8 cellular contexts compared by ENCODE assay signal in genomic region chr9:21560281-21560745, GRCh38.
DNase-seq lines count a peak whose midpoint lies in the region; ATAC-seq and TF ChIP-seq lines count a peak whose summit lies in the region.

No MANE protein-coding gene starts in this region.

- H3K9ac ChIP-seq in HCT116 (ENCODE audit: low read length) = peak overlapping the region; percentile 82
- no peak overlapping the region for H3K9ac ChIP-seq in MM.1S (ENCODE audit: low read length)

- H3K27me3 ChIP-seq in HCT116 (ENCODE audit: insufficient read depth, low read length) = no peaks in the 10 kb centered on the region
- peaks cover 13% of the 10 kb centered on the region for H3K27me3 ChIP-seq in hepatocyte
- no peaks in the 10 kb centered on the region for H3K27me3 ChIP-seq in MM.1S (replicated peaks; ENCODE audit: insufficient read depth, low read length)

- DNase-seq in HCT116 (ENCODE audit: low read depth, low spot score) (no peak), hepatocyte (ENCODE audit: low spot score) (no peak), MM.1S (no peak)
- no peak for DNase-seq in activated T-helper 1 cell treated with anti-CD3 and anti-CD28 coated beads, Interleukin-12 subunit alpha, Interleukin-12 subunit beta, Interleukin-2, Interleukin-4 antibody, amounts not matched to agents 30 ng/mL and 10 ng/mL and 1 ng/mL, durations not matched to agents 14 hours and 24 hours and 36 hours (ENCODE audit: low spot score)
- DNase-seq in activated effector memory CD4-positive, alpha-beta T cell treated with Interleukin-2 at 50 U/mL for 16 hours = no peak
- DNase-seq in stimulated activated CD4-positive, alpha-beta T cell treated with anti-CD3 and anti-CD28 coated beads, Interleukin-15, amount 100 ng/mL, for 24 hours = no peak
- no peak for DNase-seq in NK-92 treated with Interleukin-12 subunit alpha and Interleukin-12 subunit beta, amount 100 ng/mL, for 24 hours (lab: John Stamatoyannopoulos, UW)

- ATAC-seq in HCT116 = peak; percentile 35

- H3K4me3 Mint-ChIP-seq in activated T-helper 1 cell treated with anti-CD3 and anti-CD28 coated beads, Interleukin-12 subunit alpha, Interleukin-12 subunit beta, Interleukin-2, Interleukin-4 antibody, amounts not matched to agents 30 ng/mL and 10 ng/mL and 1 ng/mL, durations not matched to agents 14 hours and 24 hours and 36 hours = peak overlapping the region; percentile 85

- RAD21 ChIA-PET in HCT116 (lab: Charles Lee; ENCODE audit: low non-redundant PET in 1 of 2, low total read pairs in 2 of 2, uncharacterized antibody in 2 of 2, unreplicated experiment in 2 of 2) = no interaction called here

- H3F3A ChIP-seq in MM.1S (ENCODE audit: insufficient read depth, low read length) = no peaks in the 10 kb centered on the region

- no peaks in the 10 kb centered on the region for H3K9me3 ChIP-seq in HCT116 (ENCODE audit: control insufficient read depth in 1 of 2, insufficient read depth in 1 of 2, low read depth in 1 of 2, low read length in 2 of 2)
- H3K9me3 ChIP-seq in hepatocyte (ENCODE audit: low read depth) = no peaks in the 10 kb centered on the region
- no peaks in the 10 kb centered on the region for H3K9me3 ChIP-seq in MM.1S (replicated peaks; ENCODE audit: insufficient read depth, low read length)

- H3K36me3 ChIP-seq in HCT116 (ENCODE audit: control insufficient read depth in 1 of 2, insufficient read depth in 2 of 2, low read length in 2 of 2) (peaks cover 8 to 30% of the 10 kb centered on the region in 2 experiments; a peak in 3 of 4 replicates), hepatocyte (replicated peaks; ENCODE audit: insufficient read depth, low read depth) (no peaks in the 10 kb centered on the region), MM.1S (replicated peaks; ENCODE audit: insufficient read depth, low read length) (no peaks in the 10 kb centered on the region)

- TF ChIP-seq POLR2A in HCT116 (IDR thresholded peaks at IDR 0.05; ENCODE audit: borderline replicate concordance, extremely low read depth, insufficient read depth, insufficient read length) = no peak

- H3K79me2 ChIP-seq in HCT116 (ENCODE audit: insufficient read depth, low read length) (peaks cover 99% of the 10 kb centered on the region), hepatocyte (peaks cover 25% of the 10 kb centered on the region), MM.1S (ENCODE audit: low read length) (no peaks in the 10 kb centered on the region)

- H3K4me2 ChIP-seq in HCT116 (ENCODE audit: low read length) (peak overlapping the region; percentile 73), hepatocyte (peak overlapping the region; percentile 89), MM.1S (ENCODE audit: low read depth, low read length) (no peak overlapping the region)

- H2AFZ ChIP-seq in HCT116 (ENCODE audit: low read depth, low read length, poor library complexity, severe bottlenecking) = no peak overlapping the region
- H2AFZ ChIP-seq in hepatocyte = peak overlapping the region; percentile 95
- no peak overlapping the region for H2AFZ ChIP-seq in MM.1S (ENCODE audit: low read length)

- no peak for TF ChIP-seq RAD21 in HCT116 (IDR thresholded peaks at IDR 0.05; ENCODE audit: low read depth)

- BruUV-seq in HCT116 (replicated peaks; lab: Mats Ljungman, UMichigan) = TSS peak; percentile 91

- no peaks in the 10 kb centered on the region for H3K36me3 Mint-ChIP-seq in activated T-helper 1 cell treated with anti-CD3 and anti-CD28 coated beads, Interleukin-12 subunit alpha, Interleukin-12 subunit beta, Interleukin-2, Interleukin-4 antibody, amounts not matched to agents 30 ng/mL and 10 ng/mL and 1 ng/mL, durations not matched to agents 14 hours and 24 hours and 36 hours (ENCODE audit: low read depth)

- H3K4me1 Mint-ChIP-seq in activated T-helper 1 cell treated with anti-CD3 and anti-CD28 coated beads, Interleukin-12 subunit alpha, Interleukin-12 subunit beta, Interleukin-2, Interleukin-4 antibody, amounts not matched to agents 30 ng/mL and 10 ng/mL and 1 ng/mL, durations not matched to agents 14 hours and 24 hours and 36 hours (ENCODE audit: low read depth) = peaks cover 17% of the 10 kb centered on the region

- peaks cover 58% of the 10 kb centered on the region for H3K27me3 Mint-ChIP-seq in activated T-helper 1 cell treated with anti-CD3 and anti-CD28 coated beads, Interleukin-12 subunit alpha, Interleukin-12 subunit beta, Interleukin-2, Interleukin-4 antibody, amounts not matched to agents 30 ng/mL and 10 ng/mL and 1 ng/mL, durations not matched to agents 14 hours and 24 hours and 36 hours (ENCODE audit: insufficient read depth)

- POLR2A ChIA-PET in HCT116 (lab: Charles Lee) = interaction anchor here (1.5 to 3.9 kb wide), 15 partner anchors 8 to 227 kb away, joined by 4 to 64 read pairs (median 19); no protein-coding TSS in a partner anchor

- H3K27ac ChIP-seq in HCT116 (ENCODE audit: low read depth, low read length) = peak overlapping the region; percentile 99
- H3K27ac ChIP-seq in hepatocyte = peak overlapping the region; percentile 81
- H3K27ac ChIP-seq in skin epidermis = peak overlapping the region in 13 of 21 experiments; percentile 34 to 94 (median 77)
- H3K27ac ChIP-seq in MM.1S (ENCODE audit: low read length) = no peak overlapping the region

- H3K4me3 ChIP-seq in HCT116 (replicated peaks in 1 of 2; ENCODE audit: low read depth in 1 of 2, low read length in 2 of 2) (peak overlapping the region; percentile 52 to 72), hepatocyte (peak overlapping the region; percentile 83), skin epidermis (peak overlapping the region; percentile 46 to 73 (median 58)), MM.1S (ENCODE audit: low read length) (no peak overlapping the region)

- no peak overlapping the region for H3K27ac Mint-ChIP-seq in activated T-helper 1 cell treated with anti-CD3 and anti-CD28 coated beads, Interleukin-12 subunit alpha, Interleukin-12 subunit beta, Interleukin-2, Interleukin-4 antibody, amounts not matched to agents 30 ng/mL and 10 ng/mL and 1 ng/mL, durations not matched to agents 14 hours and 24 hours and 36 hours

- intact Hi-C loops in HCT116 (cut with micrococcal nuclease) = loop anchor here (2.0 kb wide), 1 partner anchor 228 kb away; no protein-coding TSS in a partner anchor
- intact Hi-C loops in activated T-helper 1 cell treated with anti-CD3 and anti-CD28 coated beads, Interleukin-12 subunit alpha, Interleukin-12 subunit beta, Interleukin-2, Interleukin-4 antibody, amounts not matched to agents 30 ng/mL and 10 ng/mL and 1 ng/mL, durations not matched to agents 14 hours and 24 hours and 36 hours (cut with micrococcal nuclease) = no loop called here

- H4K20me1 ChIP-seq in HCT116 (ENCODE audit: insufficient read depth) = 0 out of 2 replicates have a peak, but pooled peaks cover 5% of the 10 kb centered on the region
- no peaks in the 10 kb centered on the region for H4K20me1 ChIP-seq in hepatocyte (ENCODE audit: insufficient read depth, poor library complexity, severe bottlenecking)
- no peaks in the 10 kb centered on the region for H4K20me1 ChIP-seq in MM.1S (ENCODE audit: insufficient read depth, low read length)

- H3K9me3 Mint-ChIP-seq in activated T-helper 1 cell treated with anti-CD3 and anti-CD28 coated beads, Interleukin-12 subunit alpha, Interleukin-12 subunit beta, Interleukin-2, Interleukin-4 antibody, amounts not matched to agents 30 ng/mL and 10 ng/mL and 1 ng/mL, durations not matched to agents 14 hours and 24 hours and 36 hours = no peaks in the 10 kb centered on the region

- TF ChIP-seq CTCF in HCT116 (IDR thresholded peaks at IDR 0.05 in 2 of 3, conservative IDR thresholded peaks at IDR 0.05 in 1 of 3; ENCODE audit: borderline replicate concordance in 1 of 3, insufficient read depth in 1 of 3, low read depth in 2 of 3, low read length in 2 of 3) = no peak
- TF ChIP-seq CTCF in hepatocyte (IDR thresholded peaks at IDR 0.05; ENCODE audit: poor library complexity) = no peak
- no peak for TF ChIP-seq CTCF in MM.1S (IDR thresholded peaks at IDR 0.05; ENCODE audit: low read length)

- H3K9me2 ChIP-seq in HCT116 (ENCODE audit: insufficient read depth) (no peaks in the 10 kb centered on the region), hepatocyte (replicated peaks; ENCODE audit: insufficient read depth) (no peaks in the 10 kb centered on the region), MM.1S (replicated peaks; ENCODE audit: insufficient read depth, low read length) (no peaks in the 10 kb centered on the region)

- H3K4me1 ChIP-seq in HCT116 (ENCODE audit: control insufficient read depth in 1 of 2, insufficient read depth in 2 of 2, low read length in 2 of 2) = peaks cover 58 to 83% of the 10 kb centered on the region in 2 experiments
- no peaks in the 10 kb centered on the region for H3K4me1 ChIP-seq in hepatocyte (ENCODE audit: insufficient read depth)
- no peaks in the 10 kb centered on the region for H3K4me1 ChIP-seq in MM.1S (ENCODE audit: low read length)

- WGBS in hepatocyte (ENCODE audit: low lambda C conversion rate, missing lambda C conversion rate) = 50% methylated on average over 12 of the region's 12 CpGs

- CTCF ChIA-PET in HCT116 (lab: Charles Lee) = interaction anchor here (1.9 kb wide), 1 partner anchor 228 kb away, joined by 5 read pairs; no protein-coding TSS in a partner anchor

TF ChIP-seq in HCT116, 20 proteins besides CTCF, POLR2A, EP300 and RAD21 (continues in another document):
- TF ChIP-seq MAX (IDR thresholded peaks at IDR 0.05) = 0 out of 2 replicates have a peak, but pooled peaks have one; percentile 22
